In genomic region chr2:215811003-215811402, GRCh38 we compare ENCODE assay signal across 13 cellular contexts.
DNase-seq lines count a peak whose midpoint lies in the region; ATAC-seq, FAIRE-seq and TF ChIP-seq lines count a peak whose summit lies in the region.
"Had no signal": no experiment of that assay in that cellular context is flagged by ENCODE, and none has a peak within 500 bp of the region (broad histone marks: within the 10 kb centered on the region; RNA-seq: fewer than 3 reads in every experiment).

No MANE protein-coding gene starts in this region.

- H3K36me3 ChIP-seq in HepG2 (replicated peaks in 1 of 2; ENCODE audit: control insufficient read depth in 1 of 2, insufficient read depth in 2 of 2, low read length in 2 of 2), result no peaks in the 10 kb centered on the region
- H3K36me3 ChIP-seq in right lobe of liver, result no peaks in the 10 kb centered on the region
- H3K36me3 ChIP-seq in endodermal cell (ENCODE audit: control insufficient read depth, insufficient read depth, low read length), result no peaks in the 10 kb centered on the region
- H3K36me3 ChIP-seq in SJCRH30, result no peaks in the 10 kb centered on the region

- in situ Hi-C loops in HepG2 (cut with HindIII; ENCODE audit: extremely low pct_ligation_motif_present, low pct_unique_long_range_greater_than_20kb), result no loop called here

- no peaks in the 10 kb centered on the region for H3K79me2 ChIP-seq in HepG2 (ENCODE audit: insufficient read depth, low read length)
- H3K79me2 ChIP-seq: hepatocyte had no signal

- no peak overlapping the region for H2AFZ ChIP-seq in HepG2 (ENCODE audit: low read length)
- H2AFZ ChIP-seq: hepatocyte had no signal

- no peak overlapping the region for H3K4me3 Mint-ChIP-seq in endodermal cell

- no peak overlapping the region for H3K4me2 ChIP-seq in HepG2 (ENCODE audit: low read depth, low read length)
- H3K4me2 ChIP-seq: hepatocyte, smooth muscle cell had no signal

- no peaks in the 10 kb centered on the region for H3K27me3 ChIP-seq in HepG2 (ENCODE audit: control insufficient read depth in 1 of 2, insufficient read depth in 2 of 2, low read length in 2 of 2)
- no peaks in the 10 kb centered on the region for H3K27me3 ChIP-seq in right lobe of liver
- no peaks in the 10 kb centered on the region for H3K27me3 ChIP-seq in endodermal cell (ENCODE audit: control insufficient read depth, insufficient read depth, low read length, poor library complexity, severe bottlenecking)
- no peaks in the 10 kb centered on the region for H3K27me3 ChIP-seq in SJCRH30
- H3K27me3 ChIP-seq: hepatocyte had no signal

- H3K4me1 ChIP-seq in HepG2 (ENCODE audit: insufficient read depth, low read length) (peaks cover 14% of the 10 kb centered on the region), right lobe of liver (no peaks in the 10 kb centered on the region), endodermal cell (ENCODE audit: control insufficient read depth, insufficient read depth, low read length) (peaks cover 7% of the 10 kb centered on the region), SJCRH30 (no peaks in the 10 kb centered on the region)

- TF ChIP-seq POLR2A in HepG2 (IDR thresholded peaks at IDR 0.05; ENCODE audit: insufficient read depth in 1 of 2, low read depth in 2 of 2, low read length in 2 of 2) (no peak), right lobe of liver (IDR thresholded peaks at IDR 0.05) (no peak)

- TF ChIP-seq CTCF in HepG2 (CRISPR knock-in tag; IDR thresholded peaks at IDR 0.05) (no peak), right lobe of liver (IDR thresholded peaks at IDR 0.05) (no peak), endodermal cell (conservative IDR thresholded peaks at IDR 0.05) (no peak)

- no peaks in the 10 kb centered on the region for H3K9me3 Mint-ChIP-seq in endodermal cell

- DNase-seq in HepG2 (ENCODE audit: low spot score), result no peak
- DNase-seq in right lobe of liver, result no peak
- no peak for DNase-seq in endodermal cell
- no peak for DNase-seq in H4 (ENCODE audit: low spot score)
- DNase-seq in sciatic nerve (ENCODE audit: low spot score), result no peak
- DNase-seq in SJCRH30, result no peak
- DNase-seq: dermis blood vessel endothelial cell; NCI-H526; stimulated activated naive CD8-positive, alpha-beta T cell treated with anti-CD3 and anti-CD28 coated beads, Interleukin-15, Interleukin-2, amounts not matched to agents 100 U/mL and 50 U/mL, for 24 hours had no signal

- H3K36me3 Mint-ChIP-seq in endodermal cell (ENCODE audit: low read depth), result no peaks in the 10 kb centered on the region

- H3K27ac ChIP-seq in HepG2 (ENCODE audit: extremely low read length, insufficient read depth, low read length) (no peak overlapping the region), right lobe of liver (no peak overlapping the region), endodermal cell (ENCODE audit: low read depth, low read length) (no peak overlapping the region), SJCRH30 (no peak overlapping the region)
- H3K27ac ChIP-seq: hepatocyte had no signal

- 94% methylated on average over 3 of the region's 3 CpGs for WGBS in HepG2 (ENCODE audit: low lambda C conversion rate)
- 82% methylated on average over 2 of the region's 3 CpGs for WGBS in right lobe of liver (ENCODE audit: insufficient coverage, low coverage, low lambda C conversion rate, missing lambda C conversion rate)
- WGBS in endodermal cell (ENCODE audit: insufficient coverage in 1 of 2, insufficient read length in 1 of 2), 2 experiments, result 87 to 94% methylated on average over 3 of the region's 3 CpGs

- no peak overlapping the region for H3K27ac Mint-ChIP-seq in endodermal cell

- H3K27me3 Mint-ChIP-seq in endodermal cell (ENCODE audit: insufficient read depth), result no peaks in the 10 kb centered on the region

- H3K9ac ChIP-seq in HepG2 (ENCODE audit: insufficient read depth, low read depth, low read length) (no peak overlapping the region), endodermal cell (ENCODE audit: extremely low read depth, low read length, poor library complexity, severe bottlenecking) (no peak overlapping the region)

- CTCF ChIA-PET in HepG2 (lab: Yijun Ruan, JAX; ENCODE audit: low intra/inter-chr PET ratio, low total read pairs), result no interaction called here

- TF ChIP-seq EP300 in HepG2 (IDR thresholded peaks at IDR 0.05; ENCODE audit: low read depth in 2 of 2, low read length in 2 of 2), result no peak
- no peak for TF ChIP-seq EP300 in HepG2 (CRISPR knock-in tag; IDR thresholded peaks at IDR 0.05; ENCODE audit: borderline replicate concordance)

- ATAC-seq in HepG2 (no peak), right lobe of liver (no peak), HG02840 (IDR thresholded peaks at IDR 0.05; ENCODE audit: low FRiP score, unreplicated experiment) (peak; percentile 27), HG03575 (IDR thresholded peaks at IDR 0.05; ENCODE audit: extremely low read depth, insufficient number of reproducible peaks, low FRiP score, unreplicated experiment) (peak; percentile 40), sciatic nerve (no peak)
- ATAC-seq: stimulated activated naive CD8-positive, alpha-beta T cell treated with anti-CD3 and anti-CD28 coated beads, Interleukin-15, Interleukin-2, amounts not matched to agents 100 U/mL and 50 U/mL, for 24 hours had no signal

- H3K4me3 ChIP-seq in HepG2 (replicated peaks in 1 of 3; ENCODE audit: insufficient read depth in 1 of 3, low read depth in 2 of 3, low read length in 3 of 3) (no peak overlapping the region), right lobe of liver (no peak overlapping the region), endodermal cell (ENCODE audit: low read length) (no peak overlapping the region), SJCRH30 (no peak overlapping the region)
- H3K4me3 ChIP-seq: hepatocyte, smooth muscle cell had no signal

- no peaks in the 10 kb centered on the region for H3K9me3 ChIP-seq in HepG2 (ENCODE audit: low read length)
- no peaks in the 10 kb centered on the region for H3K9me3 ChIP-seq in right lobe of liver
- no peaks in the 10 kb centered on the region for H3K9me3 ChIP-seq in endodermal cell (ENCODE audit: control insufficient read depth, low read length)
- no peaks in the 10 kb centered on the region for H3K9me3 ChIP-seq in SJCRH30 (replicated peaks)

- H4K20me1 ChIP-seq in HepG2 (ENCODE audit: insufficient read depth, low read length), result no peaks in the 10 kb centered on the region

- no TSS peak for BruUV-seq in HepG2 (replicated peaks; lab: Mats Ljungman, UMichigan)

- POLR2A ChIA-PET in HepG2 (lab: Yijun Ruan, JAX), result no interaction called here

- intact Hi-C loops in HepG2 (cut with micrococcal nuclease; ENCODE audit: unreplicated experiment) (no loop called here), right lobe of liver (cut with DNase I) (no loop called here), sciatic nerve (cut with DNase I) (no loop called here)

- peak; percentile 12 for FAIRE-seq in HepG2 (lab: Jason Lieb, UNC)

- H3K4me1 Mint-ChIP-seq in endodermal cell, result peaks cover 39% of the 10 kb centered on the region

- no peak for TF ChIP-seq RAD21 in HepG2 (CRISPR knock-in tag; IDR thresholded peaks at IDR 0.05)

TF ChIP-seq in HepG2, 621 proteins besides CTCF, POLR2A, EP300 and RAD21:
- TF ChIP-seq CSRNP1 (CRISPR knock-in tag; IDR thresholded peaks at IDR 0.05) (no peak), ZNF674 (CRISPR knock-in tag; IDR thresholded peaks at IDR 0.05; ENCODE audit: low read depth) (no peak), ZBTB7A (CRISPR knock-in tag; IDR thresholded peaks at IDR 0.05) (no peak), ZMYM3 (CRISPR knock-in tag; IDR thresholded peaks at IDR 0.05) (no peak)

Comparison
In these comparisons a context has a peak if more than half of its experiments do, and no peak if none do; other contexts are left out.
1. ATAC-seq: peak in HG02840 (single experiment) and HG03575 (single experiment); none in HepG2 (single experiment), right lobe of liver (0 of 4) and sciatic nerve (single experiment).